ENCODE assay signal across 1 cellular context in the genomic region with DNA sequence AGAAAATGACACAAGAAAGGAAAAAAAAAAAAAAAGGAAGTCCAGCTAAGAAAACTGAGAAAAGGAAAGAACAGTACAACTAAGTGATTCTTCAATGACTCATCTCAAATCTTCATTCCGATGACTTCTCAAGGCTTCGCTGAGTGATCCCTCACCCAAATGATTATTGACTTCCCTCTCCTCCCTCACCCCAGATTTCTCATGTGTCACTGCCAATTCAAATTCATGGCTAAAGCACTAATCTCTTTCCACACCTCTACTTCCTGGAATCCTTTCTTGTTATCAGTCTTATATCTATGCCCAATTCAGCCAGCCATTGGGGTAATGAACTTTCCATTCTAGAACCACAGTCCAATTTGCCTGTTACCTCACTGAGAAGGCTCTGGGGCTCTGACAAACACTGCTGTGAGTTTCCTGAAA.
TF ChIP-seq lines count a peak whose summit lies in the region.

No MANE protein-coding gene starts in this region.

TF ChIP-seq in K562, 482 proteins besides CTCF, POLR2A, EP300 and RAD21 (continues in another document):
- TF ChIP-seq, protein P1, sequence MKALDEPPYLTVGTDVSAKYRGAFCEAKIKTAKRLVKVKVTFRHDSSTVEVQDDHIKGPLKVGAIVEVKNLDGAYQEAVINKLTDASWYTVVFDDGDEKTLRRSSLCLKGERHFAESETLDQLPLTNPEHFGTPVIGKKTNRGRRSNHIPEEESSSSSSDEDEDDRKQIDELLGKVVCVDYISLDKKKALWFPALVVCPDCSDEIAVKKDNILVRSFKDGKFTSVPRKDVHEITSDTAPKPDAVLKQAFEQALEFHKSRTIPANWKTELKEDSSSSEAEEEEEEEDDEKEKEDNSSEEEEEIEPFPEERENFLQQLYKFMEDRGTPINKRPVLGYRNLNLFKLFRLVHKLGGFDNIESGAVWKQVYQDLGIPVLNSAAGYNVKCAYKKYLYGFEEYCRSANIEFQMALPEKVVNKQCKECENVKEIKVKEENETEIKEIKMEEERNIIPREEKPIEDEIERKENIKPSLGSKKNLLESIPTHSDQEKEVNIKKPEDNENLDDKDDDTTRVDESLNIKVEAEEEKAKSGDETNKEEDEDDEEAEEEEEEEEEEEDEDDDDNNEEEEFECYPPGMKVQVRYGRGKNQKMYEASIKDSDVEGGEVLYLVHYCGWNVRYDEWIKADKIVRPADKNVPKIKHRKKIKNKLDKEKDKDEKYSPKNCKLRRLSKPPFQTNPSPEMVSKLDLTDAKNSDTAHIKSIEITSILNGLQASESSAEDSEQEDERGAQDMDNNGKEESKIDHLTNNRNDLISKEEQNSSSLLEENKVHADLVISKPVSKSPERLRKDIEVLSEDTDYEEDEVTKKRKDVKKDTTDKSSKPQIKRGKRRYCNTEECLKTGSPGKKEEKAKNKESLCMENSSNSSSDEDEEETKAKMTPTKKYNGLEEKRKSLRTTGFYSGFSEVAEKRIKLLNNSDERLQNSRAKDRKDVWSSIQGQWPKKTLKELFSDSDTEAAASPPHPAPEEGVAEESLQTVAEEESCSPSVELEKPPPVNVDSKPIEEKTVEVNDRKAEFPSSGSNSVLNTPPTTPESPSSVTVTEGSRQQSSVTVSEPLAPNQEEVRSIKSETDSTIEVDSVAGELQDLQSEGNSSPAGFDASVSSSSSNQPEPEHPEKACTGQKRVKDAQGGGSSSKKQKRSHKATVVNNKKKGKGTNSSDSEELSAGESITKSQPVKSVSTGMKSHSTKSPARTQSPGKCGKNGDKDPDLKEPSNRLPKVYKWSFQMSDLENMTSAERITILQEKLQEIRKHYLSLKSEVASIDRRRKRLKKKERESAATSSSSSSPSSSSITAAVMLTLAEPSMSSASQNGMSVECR (CRISPR knock-in tag; IDR thresholded peaks at IDR 0.05), result no peak
- TF ChIP-seq YBX1 (IDR thresholded peaks at IDR 0.05) (no peak), ZNF512 (tag; IDR thresholded peaks at IDR 0.05) (no peak), ZNF140 (CRISPR knock-in tag; IDR thresholded peaks at IDR 0.05) (no peak), RBFOX2 (IDR thresholded peaks at IDR 0.05; ENCODE audit: low read depth, low read length) (no peak), RCOR1 (IDR thresholded peaks at IDR 0.05; ENCODE audit: borderline replicate concordance in 1 of 2, low read depth in 2 of 2, low read length in 2 of 2) (peak; percentile 31 to 81; a peak in 3 of 4 replicates), EHMT2 (IDR thresholded peaks at IDR 0.05) (0 out of 2 replicates have a peak, but pooled peaks have one; percentile 21), MYBL2 (IDR thresholded peaks at IDR 0.05; ENCODE audit: low read depth) (no peak), MYBL2 (CRISPR knock-in tag; IDR thresholded peaks at IDR 0.05; ENCODE audit: borderline replicate concordance) (no peak), MAFF (IDR thresholded peaks at IDR 0.05; ENCODE audit: low read length) (peak; percentile 16), ZEB2 (IDR thresholded peaks at IDR 0.05) (no peak), FOXJ3 (CRISPR knock-in tag; IDR thresholded peaks at IDR 0.05) (no peak), ARNT (IDR thresholded peaks at IDR 0.05) (no peak), SIN3B (IDR thresholded peaks at IDR 0.05; ENCODE audit: low read depth) (no peak), ETV1 (tag; conservative IDR thresholded peaks at IDR 0.05; ENCODE audit: low read depth) (no peak), ZNF3 (CRISPR knock-in tag; IDR thresholded peaks at IDR 0.05) (no peak), FOXK1 (CRISPR knock-in tag; IDR thresholded peaks at IDR 0.05; ENCODE audit: borderline replicate concordance) (no peak), PCBP1 (IDR thresholded peaks at IDR 0.05; ENCODE audit: low read depth, low read length, poor library complexity, severe bottlenecking) (no peak), ZNF277 (CRISPR knock-in tag; IDR thresholded peaks at IDR 0.05; ENCODE audit: borderline replicate concordance) (no peak), GATAD2A (IDR thresholded peaks at IDR 0.05) (no peak), DPF2 (IDR thresholded peaks at IDR 0.05) (peak; percentile 80), ELF1 (tag; IDR thresholded peaks at IDR 0.05) (no peak), ZNF124 (CRISPR knock-in tag; IDR thresholded peaks at IDR 0.05) (no peak), MAZ (CRISPR knock-in tag; conservative IDR thresholded peaks at IDR 0.05 in 1 of 2, IDR thresholded peaks at IDR 0.05 in 1 of 2) (no peak), NRF1 (conservative IDR thresholded peaks at IDR 0.05 in 1 of 2, IDR thresholded peaks at IDR 0.05 in 1 of 2) (no peak), STAT5B (CRISPR knock-in tag; IDR thresholded peaks at IDR 0.05) (no peak), NFYB (IDR thresholded peaks at IDR 0.05; ENCODE audit: extremely low read depth, insufficient read length) (no peak), LEF1 (IDR thresholded peaks at IDR 0.05) (no peak), PKNOX1 (IDR thresholded peaks at IDR 0.05) (peak; percentile 66), ZNF79 (CRISPR knock-in tag; IDR thresholded peaks at IDR 0.05; ENCODE audit: low read depth) (no peak), HMG20A (CRISPR knock-in tag; conservative IDR thresholded peaks at IDR 0.05) (no peak), EGR1 (conservative IDR thresholded peaks at IDR 0.05) (no peak), TAF7 (tag; IDR thresholded peaks at IDR 0.05) (no peak), ZC3H4 (CRISPR knock-in tag; IDR thresholded peaks at IDR 0.05; ENCODE audit: borderline replicate concordance) (no peak), SRSF7 (optimal IDR thresholded peaks at IDR 0.05; ENCODE audit: low read depth, low read length) (no peak), MAFK (IDR thresholded peaks at IDR 0.05; ENCODE audit: low read length) (peak; percentile 38; the same call in 1 of the 2 replicates), ARID3A (IDR thresholded peaks at IDR 0.05; ENCODE audit: borderline replicate concordance, low read depth, low read length) (peak; percentile 54; the same call in 1 of the 2 replicates), ZNF24 (IDR thresholded peaks at IDR 0.05) (no peak), ZNF174 (CRISPR knock-in tag; IDR thresholded peaks at IDR 0.05) (no peak), JUND (IDR thresholded peaks at IDR 0.05; ENCODE audit: borderline replicate concordance, low read depth, low read length) (peak; percentile 91), JUND (tag; IDR thresholded peaks at IDR 0.05; ENCODE audit: borderline replicate concordance, low read depth, low read length) (peak; percentile 94; the same call in 2 of the 3 replicates), TFAM (CRISPR knock-in tag; conservative IDR thresholded peaks at IDR 0.05) (no peak), PRMT5 (CRISPR knock-in tag; IDR thresholded peaks at IDR 0.05) (no peak), SMARCE1 (IDR thresholded peaks at IDR 0.05) (peak; percentile 91), ZFP1 (CRISPR knock-in tag; IDR thresholded peaks at IDR 0.05) (no peak), CC2D1A (IDR thresholded peaks at IDR 0.05) (0 out of 2 replicates have a peak, but pooled peaks have one; percentile 14), TRIM24 (IDR thresholded peaks at IDR 0.05) (peak in 1 of 2 experiments; percentile 67; a peak in 2 of 4 replicates), SOX6 (IDR thresholded peaks at IDR 0.05) (peak; percentile 37; the same call in 1 of the 2 replicates), ERF (CRISPR knock-in tag; IDR thresholded peaks at IDR 0.05) (no peak), ZBTB49 (CRISPR knock-in tag; IDR thresholded peaks at IDR 0.05; ENCODE audit: borderline replicate concordance) (no peak), DNMT1 (IDR thresholded peaks at IDR 0.05) (no peak), NFE2 (IDR thresholded peaks at IDR 0.05; ENCODE audit: low read depth) (peak; percentile 71)
- TF ChIP-seq, protein P2, sequence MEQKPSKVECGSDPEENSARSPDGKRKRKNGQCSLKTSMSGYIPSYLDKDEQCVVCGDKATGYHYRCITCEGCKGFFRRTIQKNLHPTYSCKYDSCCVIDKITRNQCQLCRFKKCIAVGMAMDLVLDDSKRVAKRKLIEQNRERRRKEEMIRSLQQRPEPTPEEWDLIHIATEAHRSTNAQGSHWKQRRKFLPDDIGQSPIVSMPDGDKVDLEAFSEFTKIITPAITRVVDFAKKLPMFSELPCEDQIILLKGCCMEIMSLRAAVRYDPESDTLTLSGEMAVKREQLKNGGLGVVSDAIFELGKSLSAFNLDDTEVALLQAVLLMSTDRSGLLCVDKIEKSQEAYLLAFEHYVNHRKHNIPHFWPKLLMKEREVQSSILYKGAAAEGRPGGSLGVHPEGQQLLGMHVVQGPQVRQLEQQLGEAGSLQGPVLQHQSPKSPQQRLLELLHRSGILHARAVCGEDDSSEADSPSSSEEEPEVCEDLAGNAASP (IDR thresholded peaks at IDR 0.05), result no peak
- TF ChIP-seq, protein P3, sequence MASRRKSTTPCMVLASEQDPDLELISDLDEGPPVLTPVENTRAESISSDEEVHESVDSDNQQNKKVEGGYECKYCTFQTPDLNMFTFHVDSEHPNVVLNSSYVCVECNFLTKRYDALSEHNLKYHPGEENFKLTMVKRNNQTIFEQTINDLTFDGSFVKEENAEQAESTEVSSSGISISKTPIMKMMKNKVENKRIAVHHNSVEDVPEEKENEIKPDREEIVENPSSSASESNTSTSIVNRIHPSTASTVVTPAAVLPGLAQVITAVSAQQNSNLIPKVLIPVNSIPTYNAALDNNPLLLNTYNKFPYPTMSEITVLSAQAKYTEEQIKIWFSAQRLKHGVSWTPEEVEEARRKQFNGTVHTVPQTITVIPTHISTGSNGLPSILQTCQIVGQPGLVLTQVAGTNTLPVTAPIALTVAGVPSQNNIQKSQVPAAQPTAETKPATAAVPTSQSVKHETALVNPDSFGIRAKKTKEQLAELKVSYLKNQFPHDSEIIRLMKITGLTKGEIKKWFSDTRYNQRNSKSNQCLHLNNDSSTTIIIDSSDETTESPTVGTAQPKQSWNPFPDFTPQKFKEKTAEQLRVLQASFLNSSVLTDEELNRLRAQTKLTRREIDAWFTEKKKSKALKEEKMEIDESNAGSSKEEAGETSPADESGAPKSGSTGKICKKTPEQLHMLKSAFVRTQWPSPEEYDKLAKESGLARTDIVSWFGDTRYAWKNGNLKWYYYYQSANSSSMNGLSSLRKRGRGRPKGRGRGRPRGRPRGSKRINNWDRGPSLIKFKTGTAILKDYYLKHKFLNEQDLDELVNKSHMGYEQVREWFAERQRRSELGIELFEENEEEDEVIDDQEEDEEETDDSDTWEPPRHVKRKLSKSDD (conservative IDR thresholded peaks at IDR 0.05; ENCODE audit: low read length), result no peak
